In the genomic region with DNA sequence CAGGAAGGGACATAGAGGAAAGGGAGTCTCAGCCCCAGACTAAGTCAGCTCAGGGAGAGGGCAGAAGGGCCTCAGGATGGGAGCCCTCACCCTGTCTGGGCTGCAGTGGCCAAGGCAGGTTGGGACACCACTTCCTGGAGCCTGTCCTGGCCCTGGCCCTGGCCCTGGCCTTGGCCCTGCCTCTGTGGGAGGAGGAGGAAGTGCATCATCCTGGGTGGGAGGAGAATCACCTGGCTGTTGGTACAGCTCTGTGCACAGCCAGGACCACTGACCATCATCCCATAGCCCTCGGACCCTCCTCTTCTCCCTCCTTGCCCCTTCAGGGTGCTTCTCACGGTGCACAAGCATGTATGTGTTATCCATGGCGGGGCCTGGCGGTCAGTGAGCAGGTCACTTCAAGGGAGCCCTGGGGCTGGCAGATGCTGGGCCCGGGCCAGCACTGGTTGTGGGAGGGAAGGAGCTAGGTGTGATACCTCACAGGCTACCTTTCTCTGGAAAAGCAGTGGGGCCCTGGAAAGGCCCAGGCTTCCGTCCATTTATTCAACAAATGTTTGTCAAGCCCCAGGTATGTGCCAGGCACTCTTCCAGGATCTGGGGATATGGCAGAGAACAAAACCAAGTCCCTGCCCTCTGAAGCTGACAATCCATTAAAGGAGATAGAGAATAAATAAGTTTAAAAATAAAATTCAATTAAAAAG, we compare ENCODE assay signal across 22 cellular contexts. TPM values are rescaled to one million over a fixed set of nuclear protein-coding genes. Genes with fewer than 3 reads are reported as not detected.
DNase-seq lines count a peak whose midpoint lies in the region; ATAC-seq, FAIRE-seq and TF ChIP-seq lines count a peak whose summit lies in the region.
"Had no signal": no experiment of that assay in that cellular context is flagged by ENCODE, and none has a peak within 500 bp of the region (broad histone marks: within the 10 kb centered on the region; RNA-seq: fewer than 3 reads in every experiment).

No MANE protein-coding gene starts in this region.

- SMC1A ChIA-PET in GM12878 (lab: Charles Lee; ENCODE audit: uncharacterized antibody, unreplicated experiment): interaction anchor here (1.0 kb wide), 1 partner anchor 126 kb away, joined by 3 read pairs; no protein-coding TSS in a partner anchor

- no peaks in the 10 kb centered on the region for H3K27me3 ChIP-seq in HUES48 (ENCODE audit: control insufficient read depth, insufficient read depth, low read length)
- no peaks in the 10 kb centered on the region for H3K27me3 ChIP-seq in GM12878 (replicated peaks in 1 of 2; ENCODE audit: control insufficient read depth in 2 of 2, insufficient read depth in 2 of 2, low read length in 1 of 2)

- H3K4me1 ChIP-seq in HUES48 (ENCODE audit: control insufficient read depth, insufficient read depth, low read length): peaks cover 3% of the 10 kb centered on the region; the same call in 1 of the 2 replicates
- no peaks in the 10 kb centered on the region for H3K4me1 ChIP-seq in GM12878 (ENCODE audit: control insufficient read depth, insufficient read depth, low read length)
- no peaks in the 10 kb centered on the region for H3K4me1 ChIP-seq in mucosa of descending colon (ENCODE audit: low read depth)

- H2AFZ ChIP-seq in GM12878 (ENCODE audit: control insufficient read depth, low read depth, low read length): no peak overlapping the region

- intact Hi-C loops in GM12878 (cut with micrococcal nuclease; ENCODE audit: unreplicated experiment) (no loop called here), mucosa of descending colon (cut with DNase I, micrococcal nuclease) (loop anchor here in 1 of 2 donors (5.0 kb wide), 1 partner anchor 124 kb away; no protein-coding TSS in a partner anchor)

- no peaks in the 10 kb centered on the region for H3K79me2 ChIP-seq in GM12878 (ENCODE audit: control insufficient read depth, insufficient read depth, low read length)

- no peaks in the 10 kb centered on the region for H3K36me3 ChIP-seq in HUES48 (ENCODE audit: control insufficient read depth, insufficient read depth, low read length)
- no peaks in the 10 kb centered on the region for H3K36me3 ChIP-seq in GM12878 (ENCODE audit: control insufficient read depth in 2 of 2, insufficient read depth in 2 of 2, low read length in 1 of 2)
- H3K36me3 ChIP-seq in mucosa of descending colon (ENCODE audit: low read depth): no peaks in the 10 kb centered on the region
- H3K36me3 ChIP-seq: spleen had no signal

- no TSS peak for BruUV-seq in GM12878 (replicated peaks; lab: Mats Ljungman, UMichigan)

- in situ Hi-C loops in GM12878 (cut with MboI): no loop called here

- no peaks in the 10 kb centered on the region for H4K20me1 ChIP-seq in GM12878 (ENCODE audit: control insufficient read depth, insufficient read depth)

- ATAC-seq in GM12878: peak; percentile 47; the same call in 2 of the 3 replicates
- peak; percentile 51 for ATAC-seq in mucosa of descending colon
- ATAC-seq in GM21447 (IDR thresholded peaks at IDR 0.05; ENCODE audit: unreplicated experiment): no peak

- RAD21 ChIA-PET in GM12878 (lab: Charles Lee; ENCODE audit: unreplicated experiment): interaction anchor here (1.1 to 1.6 kb wide), 2 partner anchors 126 kb away, joined by 5 to 6 read pairs; no protein-coding TSS in a partner anchor

- TF ChIP-seq CTCF in GM12878 (IDR thresholded peaks at IDR 0.05 in 2 of 3, conservative IDR thresholded peaks at IDR 0.05 in 1 of 3; ENCODE audit: control insufficient read depth in 2 of 3, extremely low read depth in 1 of 3, insufficient read depth in 1 of 3, low read depth in 3 of 3, low read length in 3 of 3) (no peak), mucosa of descending colon (IDR thresholded peaks at IDR 0.05) (no peak)

- 30% methylated on average over 6 of the region's 6 CpGs for WGBS in GM12878 (ENCODE audit: insufficient coverage, insufficient replicate concordance, low lambda C conversion rate, missing lambda C conversion rate)

- DNase-seq in GM12878 (ENCODE audit: low read depth, low spot score) (no peak), mucosa of descending colon (no peak), T-helper 2 cell (no peak), midbrain (lab: John Stamatoyannopoulos, UW) (no peak)
- DNase-seq: activated CD4-positive, alpha-beta T cell treated with anti-CD3 and anti-CD28 coated beads for 48 hours; activated CD8-positive, alpha-beta memory T cell treated with anti-CD3 and anti-CD28 coated beads, Interleukin-2, amount 50 U/mL, for 4 hours; activated effector memory CD4-positive, alpha-beta T cell treated with Interleukin-2 at 50 U/mL for 16 hours; CD4-positive, alpha-beta T cell; DMS153; GOT3; NCI-H1930; NCI-H2227 treated with DMSO at 0.1 percent for 48 hours; Right ventricle myocardium superior; spleen; stimulated activated CD4-positive, alpha-beta T cell treated with anti-CD3 and anti-CD28 coated beads, Interleukin-4, amount 100 ng/mL, for 24 hours; trophoblast cell had no signal

- FAIRE-seq in GM12878 (lab: Jason Lieb, UNC): no peak
- FAIRE-seq: colon, GM12891 had no signal

- H3K27ac ChIP-seq in HUES48 (ENCODE audit: low read depth, low read length): no peak overlapping the region
- no peak overlapping the region for H3K27ac ChIP-seq in GM12878 (ENCODE audit: control insufficient read depth, insufficient read depth)
- H3K27ac ChIP-seq: spleen had no signal

- no peak for TF ChIP-seq POLR2A in GM12878 (IDR thresholded peaks at IDR 0.05; ENCODE audit: low read depth, low read length)

- CTCF ChIA-PET in GM12878 (lab: Yijun Ruan, JAX): interaction anchor here (1.7 kb wide), 1 partner anchor 126 kb away, joined by 7 read pairs; no protein-coding TSS in a partner anchor

- TF ChIP-seq EP300 in GM12878 (IDR thresholded peaks at IDR 0.05; ENCODE audit: borderline replicate concordance in 1 of 2, control insufficient read depth in 1 of 2, low read depth in 2 of 2, low read length in 2 of 2): no peak

- H3K9me3 ChIP-seq in HUES48 (ENCODE audit: control insufficient read depth, insufficient read depth, low read length): no peaks in the 10 kb centered on the region
- H3K9me3 ChIP-seq in GM12878 (replicated peaks; ENCODE audit: control insufficient read depth, insufficient read depth, low read length): no peaks in the 10 kb centered on the region
- H3K9me3 ChIP-seq in mucosa of descending colon: no peaks in the 10 kb centered on the region
- H3K9me3 ChIP-seq: spleen had no signal

- no peak overlapping the region for H3K4me2 ChIP-seq in GM12878 (ENCODE audit: control insufficient read depth, insufficient read depth)

- no peak overlapping the region for H3K4me3 ChIP-seq in HUES48 (ENCODE audit: low read depth, low read length)
- no peak overlapping the region for H3K4me3 ChIP-seq in GM12878
- no peak overlapping the region for H3K4me3 ChIP-seq in mucosa of descending colon
- H3K4me3 ChIP-seq: spleen had no signal

- no peak for TF ChIP-seq RAD21 in GM12878 (IDR thresholded peaks at IDR 0.05; ENCODE audit: insufficient read depth, low read depth, low read length)

- peak overlapping the region; percentile 12; the same call in 1 of the 2 replicates for H3K9ac ChIP-seq in HUES48 (ENCODE audit: low read depth, low read length)
- H3K9ac ChIP-seq in GM12878 (ENCODE audit: control insufficient read depth, insufficient read depth, low read length): no peak overlapping the region

- POLR2A ChIA-PET in GM12878 (lab: Charles Lee): no interaction called here

RNA-seq across cellular contexts. Expression of a gene that starts 8.2 kb away (rescaled TPM):
- 71.1 and 89.5 TPM in 2 replicates for total RNA-seq in GM12878 (2013; cell fraction: nucleolus; rRNA removed)
- 199 and 214 TPM in 2 replicates for total RNA-seq in GM12878 (2014; rRNA removed)
- 110 and 116 TPM in 2 replicates for total RNA-seq in GM12878 (2014; rRNA removed; fragmentation: Illumina TruSeq; extraction: Trizol)
- 178 and 186 TPM in 2 replicates for total RNA-seq in GM12878 (2021)
- 43.5 TPM for polyA plus RNA-seq in GM12878 (2011; ENCODE audit: low read depth)
- polyA plus RNA-seq in GM12878 (2011; rRNA removed): 66.9 and 101 TPM in 2 replicates
- polyA plus RNA-seq in GM12878 (2011; cell fraction: cytosol; rRNA removed): 152 and 183 TPM in 2 replicates
- 301 and 327 TPM in 2 replicates for polyA plus RNA-seq in GM12878 (2011; cell fraction: nucleus; rRNA removed)
- 71.4 and 74.9 TPM in 2 replicates for polyA plus RNA-seq in GM12878 (2012)
- polyA plus RNA-seq in GM12878 (2014; fragmentation: Illumina TruSeq; extraction: Trizol): 125 and 130 TPM in 2 replicates
- 100 to 1,000 TPM in 1 of 2 experiments, 10 to 100 TPM in 1; 74.4 to 102 TPM for polyA plus RNA-seq in GM12878 (2014; fragmentation: Nextera tagmentation; extraction: Ambion mirVana)
- polyA plus RNA-seq in GM12878 (2014; rRNA removed): 132 and 162 TPM in 2 replicates
- 100 to 1,000 TPM; 207 to 209 TPM for polyA plus RNA-seq in GM12878 (2016; fragmentation: Nextera tagmentation; extraction: Ambion mirVana)
- polyA minus RNA-seq in GM12878 (2011; rRNA and poly(A)+ RNA removed): 167 and 275 TPM in 2 replicates
- 76.0 and 90.2 TPM in 2 replicates for polyA minus RNA-seq in GM12878 (2011; cell fraction: cytosol; rRNA and poly(A)+ RNA removed)
- 116 and 212 TPM in 2 replicates for polyA minus RNA-seq in GM12878 (2011; cell fraction: nucleus; rRNA and poly(A)+ RNA removed)
- 100 to 1,000 TPM; 110 to 176 (median 142) TPM for total RNA-seq in mucosa of descending colon

RNA-seq across cellular contexts. Expression of a gene that starts 23.3 kb away (rescaled TPM):
- total RNA-seq in GM12878 (2013; cell fraction: nucleolus; rRNA removed): 31.5 and 41.7 TPM in 2 replicates
- total RNA-seq in GM12878 (2014; rRNA removed) (10.1 and 10.6 TPM in 2 replicates), GM12878 (2014; rRNA removed; fragmentation: Illumina TruSeq; extraction: Trizol) (2.3 and 3.0 TPM in 2 replicates), GM12878 (2021) (14.1 TPM in 2 replicates), mucosa of descending colon (10 to 100 TPM; 16.8 to 55.9 (median 18.8) TPM)
- polyA plus RNA-seq in GM12878 (2011; ENCODE audit: low read depth): 23.1 TPM
- polyA plus RNA-seq in GM12878 (2011; rRNA removed) (13.4 and 24.2 TPM in 2 replicates), GM12878 (2014; fragmentation: Illumina TruSeq; extraction: Trizol) (1.6 and 3.4 TPM in 2 replicates), GM12878 (2014; fragmentation: Nextera tagmentation; extraction: Ambion mirVana) (1 to 10 TPM; 1.2 to 4.4 TPM), GM12878 (2014; rRNA removed) (20.8 and 25.5 TPM in 2 replicates), GM12878 (2016; fragmentation: Nextera tagmentation; extraction: Ambion mirVana) (1 to 10 TPM; 2.6 to 3.9 TPM)
- polyA plus RNA-seq in GM12878 (2011; cell fraction: cytosol; rRNA removed): 16.4 and 28.7 TPM in 2 replicates
- 519 and 594 TPM in 2 replicates for polyA plus RNA-seq in GM12878 (2011; cell fraction: nucleus; rRNA removed)
- polyA plus RNA-seq in GM12878 (2012): 38.8 and 51.3 TPM in 2 replicates
- polyA minus RNA-seq in GM12878 (2011; rRNA and poly(A)+ RNA removed): 4.2 and 11.5 TPM in 2 replicates
- 5.6 and 5.8 TPM in 2 replicates for polyA minus RNA-seq in GM12878 (2011; cell fraction: cytosol; rRNA and poly(A)+ RNA removed)
- 44.7 and 55.5 TPM in 2 replicates for polyA minus RNA-seq in GM12878 (2011; cell fraction: nucleus; rRNA and poly(A)+ RNA removed)

RNA-seq across cellular contexts. Expression of a gene that starts 23.4 kb away (rescaled TPM):
- total RNA-seq in GM12878 (2013; cell fraction: nucleolus; rRNA removed): 38.2 and 40.9 TPM in 2 replicates
- total RNA-seq in GM12878 (2014; rRNA removed): 14.7 and 20.4 TPM in 2 replicates
- total RNA-seq in GM12878 (2014; rRNA removed; fragmentation: Illumina TruSeq; extraction: Trizol): 6.4 and 8.1 TPM in 2 replicates
- 28.7 and 31.5 TPM in 2 replicates for total RNA-seq in GM12878 (2021)
- polyA plus RNA-seq in GM12878 (2011; ENCODE audit: low read depth): 26.5 TPM
- polyA plus RNA-seq in GM12878 (2011; rRNA removed): 8.1 and 20.0 TPM in 2 replicates
- 22.3 and 30.2 TPM in 2 replicates for polyA plus RNA-seq in GM12878 (2011; cell fraction: cytosol; rRNA removed)
- 105 and 114 TPM in 2 replicates for polyA plus RNA-seq in GM12878 (2011; cell fraction: nucleus; rRNA removed)
- 5.7 and 8.9 TPM in 2 replicates for polyA plus RNA-seq in GM12878 (2012)
- polyA plus RNA-seq in GM12878 (2014; fragmentation: Illumina TruSeq; extraction: Trizol): 6.4 and 12.1 TPM in 2 replicates
- 1 to 10 TPM; 4.2 to 4.5 TPM for polyA plus RNA-seq in GM12878 (2014; fragmentation: Nextera tagmentation; extraction: Ambion mirVana)
- 21.4 and 23.0 TPM in 2 replicates for polyA plus RNA-seq in GM12878 (2014; rRNA removed)
- polyA plus RNA-seq in GM12878 (2016; fragmentation: Nextera tagmentation; extraction: Ambion mirVana): 10 to 100 TPM; 16.6 to 18.5 TPM
- 20.3 and 29.3 TPM in 2 replicates for polyA minus RNA-seq in GM12878 (2011; rRNA and poly(A)+ RNA removed)
- polyA minus RNA-seq in GM12878 (2011; cell fraction: cytosol; rRNA and poly(A)+ RNA removed): 13.1 and 13.6 TPM in 2 replicates
- polyA minus RNA-seq in GM12878 (2011; cell fraction: nucleus; rRNA and poly(A)+ RNA removed): 31.8 and 67.1 TPM in 2 replicates
- total RNA-seq in mucosa of descending colon: 10 to 100 TPM; 45.5 to 58.1 (median 51.0) TPM

RNA-seq across cellular contexts. Expression of a gene that starts 53.5 kb away (rescaled TPM):
- total RNA-seq in GM12878 (2013; cell fraction: nucleolus; rRNA removed): 3.7 and 3.9 TPM in 2 replicates
- total RNA-seq in GM12878 (2014; rRNA removed) (1.2 and 1.3 TPM in 2 replicates), GM12878 (2014; rRNA removed; fragmentation: Illumina TruSeq; extraction: Trizol) (not detected in 2 replicates), GM12878 (2021) (0.18 TPM in 1 of 2 replicates, not detected in the other), mucosa of descending colon (not detected)
- 0.13 TPM for polyA plus RNA-seq in GM12878 (2011; ENCODE audit: low read depth)
- polyA plus RNA-seq in GM12878 (2011; rRNA removed) (0.19 TPM in 1 of 2 replicates, not detected in the other), GM12878 (2014; fragmentation: Illumina TruSeq; extraction: Trizol) (0.07 TPM in 1 of 2 replicates, not detected in the other), GM12878 (2014; fragmentation: Nextera tagmentation; extraction: Ambion mirVana) (not detected), GM12878 (2014; rRNA removed) (0.58 and 1.2 TPM in 2 replicates), GM12878 (2016; fragmentation: Nextera tagmentation; extraction: Ambion mirVana) (1 to 10 TPM in 1 of 2 experiments, under 1 TPM in 1; 0.44 to 1.1 TPM)
- 1.8 TPM in 1 of 2 replicates, not detected in the other for polyA plus RNA-seq in GM12878 (2011; cell fraction: cytosol; rRNA removed)
- 3.0 and 4.6 TPM in 2 replicates for polyA plus RNA-seq in GM12878 (2011; cell fraction: nucleus; rRNA removed)
- 1.4 and 1.8 TPM in 2 replicates for polyA plus RNA-seq in GM12878 (2012)
- polyA minus RNA-seq in GM12878 (2011; rRNA and poly(A)+ RNA removed): 1.2 TPM in 1 of 2 replicates, not detected in the other
- polyA minus RNA-seq in GM12878 (2011; cell fraction: cytosol; rRNA and poly(A)+ RNA removed): 0.52 and 0.53 TPM in 2 replicates
- 4.6 and 10.5 TPM in 2 replicates for polyA minus RNA-seq in GM12878 (2011; cell fraction: nucleus; rRNA and poly(A)+ RNA removed)
- total RNA-seq: mesenteric fat pad, Right ventricle myocardium superior had no signal
- polyA plus RNA-seq: fibroblast of lung had no signal

RNA-seq across cellular contexts. Expression of a gene that starts 57.8 kb away (rescaled TPM):
- total RNA-seq in GM12878 (2013; cell fraction: nucleolus; rRNA removed): 27.3 and 30.3 TPM in 2 replicates
- total RNA-seq in GM12878 (2014; rRNA removed) (39.1 and 44.3 TPM in 2 replicates), GM12878 (2014; rRNA removed; fragmentation: Illumina TruSeq; extraction: Trizol) (11.3 and 11.7 TPM in 2 replicates), GM12878 (2021) (45.6 and 46.1 TPM in 2 replicates), mucosa of descending colon (10 to 100 TPM; 36.0 to 60.5 (median 47.4) TPM)
- polyA plus RNA-seq in GM12878 (2011; ENCODE audit: low read depth): 11.1 TPM
- polyA plus RNA-seq in GM12878 (2011; rRNA removed) (5.7 and 13.4 TPM in 2 replicates), GM12878 (2014; fragmentation: Illumina TruSeq; extraction: Trizol) (4.7 and 13.3 TPM in 2 replicates), GM12878 (2014; fragmentation: Nextera tagmentation; extraction: Ambion mirVana) (1 to 10 TPM; 2.3 to 8.7 TPM), GM12878 (2014; rRNA removed) (33.2 and 40.3 TPM in 2 replicates), GM12878 (2016; fragmentation: Nextera tagmentation; extraction: Ambion mirVana) (10 to 100 TPM; 73.2 to 99.5 TPM)
- polyA plus RNA-seq in GM12878 (2011; cell fraction: cytosol; rRNA removed): 13.9 and 18.8 TPM in 2 replicates
- polyA plus RNA-seq in GM12878 (2011; cell fraction: nucleus; rRNA removed): 26.9 and 29.1 TPM in 2 replicates
- 24.8 and 27.5 TPM in 2 replicates for polyA plus RNA-seq in GM12878 (2012)
- 19.7 and 20.2 TPM in 2 replicates for polyA minus RNA-seq in GM12878 (2011; rRNA and poly(A)+ RNA removed)
- 7.1 and 8.2 TPM in 2 replicates for polyA minus RNA-seq in GM12878 (2011; cell fraction: cytosol; rRNA and poly(A)+ RNA removed)
- polyA minus RNA-seq in GM12878 (2011; cell fraction: nucleus; rRNA and poly(A)+ RNA removed): 24.4 and 39.9 TPM in 2 replicates
